Comparison of ENCODE assay signal across 1 cellular context in the genomic region with DNA sequence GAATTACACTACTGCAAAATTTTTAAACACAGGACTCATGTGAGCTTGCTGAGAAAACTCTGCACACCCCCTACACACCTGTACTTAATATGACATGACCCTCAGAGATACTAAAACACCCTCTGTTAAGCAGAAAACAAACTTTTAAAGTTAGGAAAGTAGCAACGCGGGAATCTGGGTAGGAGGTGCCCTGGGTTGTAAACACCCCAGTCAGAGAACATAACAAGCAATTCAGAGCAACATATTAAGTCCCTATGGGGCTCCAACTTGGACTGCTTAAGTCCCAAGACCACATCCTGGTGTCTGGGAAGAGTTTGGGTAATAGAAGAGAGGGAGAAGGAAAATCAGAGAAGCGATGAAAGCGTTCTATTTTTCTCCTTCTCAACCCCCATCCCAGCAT.
TF ChIP-seq lines count a peak whose summit lies in the region.

No MANE protein-coding gene starts in this region.

TF ChIP-seq in K562, 482 proteins besides CTCF, POLR2A, EP300 and RAD21:
- TF ChIP-seq, protein P1, sequence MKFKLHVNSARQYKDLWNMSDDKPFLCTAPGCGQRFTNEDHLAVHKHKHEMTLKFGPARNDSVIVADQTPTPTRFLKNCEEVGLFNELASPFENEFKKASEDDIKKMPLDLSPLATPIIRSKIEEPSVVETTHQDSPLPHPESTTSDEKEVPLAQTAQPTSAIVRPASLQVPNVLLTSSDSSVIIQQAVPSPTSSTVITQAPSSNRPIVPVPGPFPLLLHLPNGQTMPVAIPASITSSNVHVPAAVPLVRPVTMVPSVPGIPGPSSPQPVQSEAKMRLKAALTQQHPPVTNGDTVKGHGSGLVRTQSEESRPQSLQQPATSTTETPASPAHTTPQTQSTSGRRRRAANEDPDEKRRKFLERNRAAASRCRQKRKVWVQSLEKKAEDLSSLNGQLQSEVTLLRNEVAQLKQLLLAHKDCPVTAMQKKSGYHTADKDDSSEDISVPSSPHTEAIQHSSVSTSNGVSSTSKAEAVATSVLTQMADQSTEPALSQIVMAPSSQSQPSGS (CRISPR knock-in tag; IDR thresholded peaks at IDR 0.05), result no peak
- TF ChIP-seq SAP30 (IDR thresholded peaks at IDR 0.05; ENCODE audit: borderline replicate concordance, insufficient read depth, low read depth, low read length, poor library complexity, severe bottlenecking), result peak; percentile 15
- peak; percentile 25 to 47; a peak in 2 of 4 replicates for TF ChIP-seq FOXK2 (conservative IDR thresholded peaks at IDR 0.05 in 1 of 2, IDR thresholded peaks at IDR 0.05 in 1 of 2; ENCODE audit: low read depth in 2 of 2)
